In the genomic region with DNA sequence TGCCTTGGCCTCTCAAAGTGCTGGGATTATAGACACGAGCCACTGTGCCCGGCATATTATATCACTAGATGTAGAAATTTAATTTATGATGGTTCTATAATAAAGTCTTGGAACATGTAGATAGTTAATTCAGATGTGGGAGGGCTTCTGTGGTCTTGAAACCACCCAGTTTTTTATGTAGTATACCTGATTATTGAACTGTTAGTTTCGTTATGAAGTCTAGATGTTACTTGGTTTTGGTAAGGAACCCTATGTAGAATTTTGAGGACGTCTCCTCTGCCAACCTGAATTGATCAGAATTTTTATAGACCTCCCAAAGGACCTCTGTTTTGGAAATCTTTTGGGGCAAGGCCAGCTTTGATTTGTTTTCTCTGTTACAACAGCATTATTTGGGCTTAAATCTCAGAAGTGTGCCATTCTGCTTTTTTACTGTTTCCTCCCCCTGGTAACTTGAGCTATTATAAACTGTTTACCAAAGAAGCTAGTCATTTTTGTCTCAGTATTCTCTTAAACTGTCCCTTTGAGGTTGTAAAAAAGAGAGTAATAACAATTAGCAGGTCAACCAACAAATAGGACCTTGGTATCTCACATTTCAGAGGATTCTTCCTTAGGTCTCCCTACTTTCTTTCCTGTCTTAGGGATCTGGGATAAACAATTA, we compare ENCODE assay signal across 11 cellular contexts. TPM values are rescaled to one million over a fixed set of nuclear protein-coding genes. Genes with fewer than 3 reads are reported as not detected.
DNase-seq lines count a peak whose midpoint lies in the region; ATAC-seq, FAIRE-seq and TF ChIP-seq lines count a peak whose summit lies in the region.
"Had no signal": no experiment of that assay in that cellular context is flagged by ENCODE, and none has a peak within 500 bp of the region (broad histone marks: within the 10 kb centered on the region; RNA-seq: fewer than 3 reads in every experiment).

No MANE protein-coding gene starts in this region.

- H3K4me1 Mint-ChIP-seq in naive thymus-derived CD4-positive, alpha-beta T cell, result peaks cover 44 to 91% (median 77%) of the 10 kb centered on the region in 7 donors

- peak overlapping the region in 8 of 9 donors; percentile 12 to 84 (median 31) for H3K27ac Mint-ChIP-seq in naive thymus-derived CD4-positive, alpha-beta T cell

- POLR2A ChIA-PET in naive thymus-derived CD4-positive, alpha-beta T cell (lab: Charles Lee), result interaction anchor here (1.3 kb wide), 1 partner anchor 21 kb away, joined by 3 read pairs; a partner anchor contains a TSS

- peaks cover 72% of the 10 kb centered on the region for H3K79me2 ChIP-seq in OCI-LY1 (ENCODE audit: insufficient read depth, low read length)

- no peaks in the 10 kb centered on the region for H3K9me3 Mint-ChIP-seq in naive thymus-derived CD4-positive, alpha-beta T cell

- H3K9me2 ChIP-seq in OCI-LY1 (ENCODE audit: low read depth, low read length), result no peaks in the 10 kb centered on the region

- no peak for TF ChIP-seq CTCF in OCI-LY1 (IDR thresholded peaks at IDR 0.05; ENCODE audit: low read length)

- ATAC-seq in GM21723 (IDR thresholded peaks at IDR 0.05; ENCODE audit: unreplicated experiment) (peak; percentile 64), GM21360 (IDR thresholded peaks at IDR 0.05; ENCODE audit: unreplicated experiment) (no peak)
- ATAC-seq in naive thymus-derived CD4-positive, alpha-beta T cell, result no peak

- no peak for DNase-seq in GM18507 (ENCODE audit: extremely low spot score, insufficient read length, low read depth)
- no peak for DNase-seq in naive thymus-derived CD4-positive, alpha-beta T cell
- no peak for DNase-seq in NCI-H1105 treated with DMSO at 0.1 percent for 48 hours (lab: John Stamatoyannopoulos, UW)
- DNase-seq in GDM1 (lab: John Stamatoyannopoulos, UW), result no peak
- DNase-seq in AG08395 (ENCODE audit: low spot score), result no peak
- DNase-seq: activated CD4-positive, CD25-positive, alpha-beta regulatory T cell; transverse colon had no signal

- no peaks in the 10 kb centered on the region for H3K27me3 Mint-ChIP-seq in naive thymus-derived CD4-positive, alpha-beta T cell
- H3K27me3 Mint-ChIP-seq: brain had no signal

- intact Hi-C loops in naive thymus-derived CD4-positive, alpha-beta T cell (cut with micrococcal nuclease), result loop anchor here in 1 of 2 donors (10.0 kb wide), 1 partner anchor 304 kb away; no protein-coding TSS in a partner anchor

- no peaks in the 10 kb centered on the region for H3K36me3 ChIP-seq in OCI-LY1 (ENCODE audit: insufficient read depth, low read length)
- H3K36me3 ChIP-seq in naive thymus-derived CD4-positive, alpha-beta T cell (ENCODE audit: control insufficient read depth in 2 of 3, insufficient read depth in 3 of 3, low read length in 3 of 3), result no peaks in the 10 kb centered on the region
- H3K36me3 ChIP-seq: transverse colon had no signal

- peak overlapping the region in 5 of 10 donors; percentile 20 to 65 (median 36) for H3K4me3 Mint-ChIP-seq in naive thymus-derived CD4-positive, alpha-beta T cell

- H4K20me1 ChIP-seq in OCI-LY1 (ENCODE audit: insufficient read depth, low read length), result 0 out of 2 replicates have a peak, but pooled peaks cover 2% of the 10 kb centered on the region

- CTCF ChIA-PET in naive thymus-derived CD4-positive, alpha-beta T cell (lab: Charles Lee), result no interaction called here

- H3K9me3 ChIP-seq in OCI-LY1 (ENCODE audit: low read length), result no peaks in the 10 kb centered on the region
- no peaks in the 10 kb centered on the region for H3K9me3 ChIP-seq in naive thymus-derived CD4-positive, alpha-beta T cell (ENCODE audit: control insufficient read depth in 2 of 3, low read length in 3 of 3)
- H3K9me3 ChIP-seq: transverse colon had no signal

- no peak overlapping the region for H3K27ac ChIP-seq in OCI-LY1 (ENCODE audit: low read depth, low read length, poor library complexity, severe bottlenecking)
- no peak overlapping the region for H3K27ac ChIP-seq in naive thymus-derived CD4-positive, alpha-beta T cell (ENCODE audit: low read depth, low read length)

- H3K9ac ChIP-seq in OCI-LY1 (ENCODE audit: low read length), result no peak overlapping the region

- H3K27me3 ChIP-seq in OCI-LY1 (ENCODE audit: insufficient read depth, low read length), result no peaks in the 10 kb centered on the region
- no peaks in the 10 kb centered on the region for H3K27me3 ChIP-seq in naive thymus-derived CD4-positive, alpha-beta T cell (ENCODE audit: control insufficient read depth in 2 of 2, insufficient read depth in 2 of 2, low read length in 2 of 2)
- H3K27me3 ChIP-seq: transverse colon had no signal

- H2AFZ ChIP-seq in OCI-LY1 (ENCODE audit: low read length), result no peak overlapping the region

- H3K4me1 ChIP-seq in OCI-LY1 (ENCODE audit: insufficient read depth, low read length, severe bottlenecking), result peaks cover 74% of the 10 kb centered on the region
- peaks cover 12 to 31% of the 10 kb centered on the region in 2 donors for H3K4me1 ChIP-seq in naive thymus-derived CD4-positive, alpha-beta T cell (ENCODE audit: control insufficient read depth in 2 of 2, insufficient read depth in 2 of 2, low read length in 2 of 2)

- peaks cover 0 to 4% (median 0%) of the 10 kb centered on the region in 5 donors for H3K36me3 Mint-ChIP-seq in naive thymus-derived CD4-positive, alpha-beta T cell

- H3F3A ChIP-seq in OCI-LY1 (ENCODE audit: insufficient read depth, low read length), result peaks cover 3% of the 10 kb centered on the region; the same call in 1 of the 2 replicates

- H3K4me2 ChIP-seq in OCI-LY1 (ENCODE audit: low read length), result peak overlapping the region; percentile 60

- peak; percentile 73 for FAIRE-seq in GM18507 (lab: Jason Lieb, UNC)

- peak overlapping the region; percentile 4 for H3K4me3 ChIP-seq in OCI-LY1 (ENCODE audit: low read depth, low read length, poor library complexity, severe bottlenecking)
- no peak overlapping the region for H3K4me3 ChIP-seq in naive thymus-derived CD4-positive, alpha-beta T cell (ENCODE audit: low read length)
- H3K4me3 ChIP-seq: transverse colon had no signal

RNA-seq across cellular contexts. Expression of a gene that starts 20.8 kb away (rescaled TPM):
- total RNA-seq in naive thymus-derived CD4-positive, alpha-beta T cell, result 100 to 1,000 TPM; 170 to 400 (median 241) TPM
- polyA plus RNA-seq in naive thymus-derived CD4-positive, alpha-beta T cell, result 100 to 1,000 TPM; 108 to 148 TPM
